30 cellular contexts compared by ENCODE assay signal in the genomic region with DNA sequence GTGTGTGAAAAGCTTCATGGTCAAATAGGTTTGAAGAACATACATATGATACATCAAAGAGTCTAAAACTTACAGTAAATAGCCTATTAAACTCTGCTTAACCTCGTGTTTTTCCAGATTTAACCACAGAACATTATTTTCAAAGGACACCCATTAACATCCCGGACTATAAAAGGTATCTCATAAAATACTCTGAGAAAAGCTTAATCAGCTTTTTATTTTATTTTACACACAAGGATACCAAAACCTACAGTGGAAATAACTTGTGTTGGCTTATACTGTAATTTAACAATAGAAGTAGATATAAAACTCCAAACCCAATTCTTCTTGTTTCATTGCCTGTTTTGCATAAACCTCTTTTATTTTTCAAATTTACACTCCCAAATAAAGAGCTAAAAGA.
"Had no signal": no experiment of that assay in that cellular context is flagged by ENCODE, and none has a peak within 500 bp of the region (broad histone marks: within the 10 kb centered on the region; RNA-seq: fewer than 3 reads in every experiment).

No MANE protein-coding gene starts in this region.

- H3K4me3 Mint-ChIP-seq: naive thymus-derived CD4-positive, alpha-beta T cell; nephron; stimulated activated memory B cell treated with anti-CD40 and anti-IgM and Interleukin-4, amounts not matched to agents 10 μg/mL and 1 μg/mL and 100 μg/mL, for 72 hours; type B pancreatic cell had no signal

- H3K36me3 ChIP-seq: ovary had no signal

- H3K27me3 Mint-ChIP-seq: naive thymus-derived CD4-positive, alpha-beta T cell; stimulated activated memory B cell treated with anti-CD40 and anti-IgM and Interleukin-4, amounts not matched to agents 10 μg/mL and 1 μg/mL and 100 μg/mL, for 72 hours; type B pancreatic cell had no signal

- H3K4me1 Mint-ChIP-seq: nephron; stimulated activated memory B cell treated with anti-CD40 and anti-IgM and Interleukin-4, amounts not matched to agents 10 μg/mL and 1 μg/mL and 100 μg/mL, for 72 hours had no signal

- H3K9me3 ChIP-seq: esophagus squamous epithelium, gastrocnemius medialis, left lung, ovary, psoas muscle, testis, tibial artery had no signal

- ATAC-seq: gastrocnemius medialis; heart right ventricle; left cardiac atrium; left lung; naive thymus-derived CD4-positive, alpha-beta T cell; psoas muscle; right cardiac atrium; stimulated activated memory B cell treated with anti-CD40 and anti-IgM and Interleukin-4, amounts not matched to agents 10 μg/mL and 1 μg/mL and 100 μg/mL, for 72 hours; stimulated activated naive CD8-positive, alpha-beta T cell treated with anti-CD3 and anti-CD28 coated beads, Interleukin-15, Interleukin-2, amounts not matched to agents 100 U/mL and 50 U/mL, for 24 hours had no signal

- H3K4me1 ChIP-seq: esophagus squamous epithelium, gastrocnemius medialis, psoas muscle, testis, tibial artery had no signal

- H3K27me3 ChIP-seq: esophagus squamous epithelium, gastrocnemius medialis, heart right ventricle, left lung, ovary, spleen, testis, tibial artery had no signal

- H3K27ac ChIP-seq: coronary artery, esophagus squamous epithelium, gastrocnemius medialis, heart right ventricle, left lung, ovary, psoas muscle, spleen, testis, tibial artery had no signal

- H3K27ac Mint-ChIP-seq: nephron; stimulated activated memory B cell treated with anti-CD40 and anti-IgM and Interleukin-4, amounts not matched to agents 10 μg/mL and 1 μg/mL and 100 μg/mL, for 72 hours; type B pancreatic cell had no signal

- DNase-seq: dermis blood vessel endothelial cell; effector memory CD4-positive, alpha-beta T cell; erythroblast; esophagus squamous epithelium; foreskin fibroblast; gastrocnemius medialis; glutamatergic neuron; heart right ventricle; hippocampal formation; left cardiac atrium; left lung; mesenchymal stem cell; midbrain; naive thymus-derived CD4-positive, alpha-beta T cell; nucleus accumbens; ovary; posterior cingulate gyrus; psoas muscle; right cardiac atrium; spleen; stimulated activated CD4-positive, alpha-beta T cell treated with anti-CD3 and anti-CD28 coated beads, Interleukin-4, amount 100 ng/mL, for 4 hours; stimulated activated naive CD8-positive, alpha-beta T cell treated with anti-CD3 and anti-CD28 coated beads, Interleukin-15, Interleukin-2, amounts not matched to agents 100 U/mL and 50 U/mL, for 24 hours; substantia nigra; testis; tibial artery had no signal

- H3K4me3 ChIP-seq: coronary artery, esophagus squamous epithelium, gastrocnemius medialis, heart right ventricle, left lung, ovary, psoas muscle, skin epidermis, spleen, testis, tibial artery had no signal

- H3K9me3 Mint-ChIP-seq: type B pancreatic cell had no signal
